Comparison of ENCODE assay signal across 9 cellular contexts in the genomic region with DNA sequence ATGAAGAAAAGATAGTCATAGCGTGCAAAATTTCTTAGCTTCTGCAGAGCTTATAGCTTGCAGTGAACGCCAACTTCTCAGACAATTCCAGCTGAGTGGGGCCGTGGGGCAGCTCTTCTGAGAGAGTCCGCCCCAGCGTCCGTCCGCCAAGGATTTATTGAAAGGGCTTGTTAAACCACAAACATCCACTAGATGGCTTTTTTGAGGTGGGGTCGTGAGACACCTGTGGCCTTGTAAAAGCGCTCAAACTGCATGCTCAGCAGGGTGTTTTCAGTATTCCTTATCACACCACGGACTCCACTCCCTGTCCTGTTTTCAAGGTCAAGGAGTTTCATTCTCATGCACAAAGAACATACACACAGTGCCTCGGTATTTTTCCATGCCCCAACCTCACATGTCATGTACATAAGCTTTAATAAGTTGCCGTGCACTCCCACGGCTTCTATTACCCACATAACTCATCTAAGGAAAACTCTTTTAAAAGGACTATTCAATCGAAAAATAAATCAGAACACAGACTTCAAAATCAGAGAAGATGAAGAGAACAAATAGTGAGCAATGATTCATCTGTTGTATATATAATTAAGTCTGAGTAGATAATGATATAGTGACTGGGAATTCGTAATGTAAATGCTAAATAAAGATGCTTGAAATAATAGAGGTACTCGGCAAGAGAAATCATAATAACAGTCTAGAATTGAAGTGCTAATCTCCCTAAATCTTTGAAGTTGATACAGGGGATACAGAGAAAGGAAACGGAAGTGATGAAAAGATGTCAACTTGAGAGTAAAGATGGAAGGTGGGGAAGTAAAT. TPM values are rescaled to one million over a fixed set of nuclear protein-coding genes. Genes with fewer than 3 reads are reported as not detected.
DNase-seq lines count a peak whose midpoint lies in the region; ATAC-seq, FAIRE-seq and TF ChIP-seq lines count a peak whose summit lies in the region.
"Had no signal": no experiment of that assay in that cellular context is flagged by ENCODE, and none has a peak within 500 bp of the region (broad histone marks: within the 10 kb centered on the region; RNA-seq: fewer than 3 reads in every experiment).

No MANE protein-coding gene starts in this region.

- H3K4me2 ChIP-seq in mesenchymal stem cell (ENCODE audit: low read length, poor library complexity, severe bottlenecking), result peak overlapping the region; percentile 45

- H3K36me3 ChIP-seq in BJ (ENCODE audit: control insufficient read depth, insufficient read depth, low read length) (no peaks in the 10 kb centered on the region), bronchial epithelial cell (ENCODE audit: control insufficient read depth, insufficient read depth, low read length) (no peaks in the 10 kb centered on the region), mesenchymal stem cell (ENCODE audit: control insufficient read depth in 1 of 2, insufficient read depth in 2 of 2, low read depth in 1 of 2, low read length in 2 of 2) (peaks cover 0 to 6% of the 10 kb centered on the region in 2 experiments)

- DNase-seq in BJ (ENCODE audit: low read depth) (no peak), HT-29 (ENCODE audit: low spot score) (peak; percentile 68), bronchial epithelial cell (ENCODE audit: low read depth) (no peak), mesenchymal stem cell (peak; percentile 17), T1000 (lab: John Stamatoyannopoulos, UW) (no peak), NCI-H774 (lab: John Stamatoyannopoulos, UW) (no peak), HTR-8/SVneo (ENCODE audit: insufficient read length, low spot score) (no peak)

- H3K18ac ChIP-seq in mesenchymal stem cell (ENCODE audit: low read depth in 1 of 2, low read length in 2 of 2), result peak overlapping the region in 1 of 2 experiments; percentile 8

- CTCF ChIA-PET in BJ (lab: Yijun Ruan, JAX), result interaction anchor here (0.6 to 0.9 kb wide), 3 partner anchors 13 to 1146 kb away, joined by 3 to 7 read pairs (median 3); no protein-coding TSS in a partner anchor

- no peak overlapping the region for H2BK5ac ChIP-seq in mesenchymal stem cell (ENCODE audit: low read depth, low read length, poor library complexity, severe bottlenecking)

- POLR2A ChIA-PET in BJ (lab: Charles Lee), result interaction anchor here (1.0 kb wide), 1 partner anchor 14 kb away, joined by 3 read pairs; a partner anchor contains a TSS

- H2BK12ac ChIP-seq in mesenchymal stem cell (ENCODE audit: low read length in 2 of 2), result no peak overlapping the region

- no peak overlapping the region for H2AFZ ChIP-seq in mesenchymal stem cell (ENCODE audit: low read depth, low read length)

- H3K4me3 ChIP-seq in BJ (ENCODE audit: low read depth, low read length), result no peak overlapping the region
- H3K4me3 ChIP-seq in bronchial epithelial cell (ENCODE audit: low read depth, low read length), result no peak overlapping the region
- peak overlapping the region in 1 of 2 experiments; percentile 40 for H3K4me3 ChIP-seq in mesenchymal stem cell (ENCODE audit: insufficient read depth in 1 of 2, low read depth in 1 of 2, low read length in 2 of 2)
- H3K4me3 ChIP-seq: SK-N-MC had no signal

- 50% methylated on average over 17 of the region's 17 CpGs for whole genome bisulfite sequencing in mesenchymal stem cell

- peaks cover 3% of the 10 kb centered on the region for H3K4me1 ChIP-seq in mesenchymal stem cell (ENCODE audit: control insufficient read depth, insufficient read depth, low read depth, low read length)

- H4K91ac ChIP-seq in mesenchymal stem cell (ENCODE audit: low read length), result no peak overlapping the region

- H3K23ac ChIP-seq in mesenchymal stem cell (ENCODE audit: low read length in 2 of 2), result no peak overlapping the region

- no peak for ATAC-seq in GM19452 (IDR thresholded peaks at IDR 0.05; ENCODE audit: unreplicated experiment)

- peaks cover 6% of the 10 kb centered on the region for H3K79me1 ChIP-seq in mesenchymal stem cell (replicated peaks; ENCODE audit: low read length, poor library complexity, severe bottlenecking)

- TF ChIP-seq CTCF in BJ (IDR thresholded peaks at IDR 0.05; ENCODE audit: insufficient read depth, low read depth, low read length) (peak; percentile 25; the same call in 1 of the 2 replicates), bronchial epithelial cell (IDR thresholded peaks at IDR 0.05; ENCODE audit: insufficient read depth, low read length, severe bottlenecking) (peak; percentile 27)

- H3K27me3 ChIP-seq in BJ (ENCODE audit: control insufficient read depth, insufficient read depth, low read length) (no peaks in the 10 kb centered on the region), bronchial epithelial cell (ENCODE audit: control insufficient read depth, insufficient read depth, low read length) (no peaks in the 10 kb centered on the region), mesenchymal stem cell (ENCODE audit: control insufficient read depth in 1 of 2, insufficient read depth in 1 of 2, low read length in 2 of 2) (no peaks in the 10 kb centered on the region)

- H3K4ac ChIP-seq in mesenchymal stem cell (ENCODE audit: low read depth in 1 of 2, low read length in 2 of 2), result no peak overlapping the region

- no peak overlapping the region for H3K9ac ChIP-seq in mesenchymal stem cell (ENCODE audit: low read length)

- H2BK15ac ChIP-seq in mesenchymal stem cell (ENCODE audit: low read depth, poor library complexity, severe bottlenecking), result no peak overlapping the region

- no peak overlapping the region for H4K8ac ChIP-seq in mesenchymal stem cell (ENCODE audit: low read length)

- H2AK5ac ChIP-seq in mesenchymal stem cell (ENCODE audit: low read length, severe bottlenecking), result no peak overlapping the region

- peaks cover 6% of the 10 kb centered on the region for H3K9me3 ChIP-seq in mesenchymal stem cell (ENCODE audit: control insufficient read depth, low read length)

- no peak overlapping the region for H3K27ac ChIP-seq in mesenchymal stem cell (ENCODE audit: low read length, poor library complexity, severe bottlenecking)
- H3K27ac ChIP-seq: SK-N-MC had no signal

- no peak for FAIRE-seq in bronchial epithelial cell (lab: Jason Lieb, UNC)
- no peak for FAIRE-seq in HTR-8/SVneo (lab: Jason Lieb, UNC)

- no peak overlapping the region for H3K14ac ChIP-seq in mesenchymal stem cell (ENCODE audit: low read length in 2 of 2)

- H2BK120ac ChIP-seq in mesenchymal stem cell (ENCODE audit: low read depth, low read length), result no peak overlapping the region

RNA-seq across cellular contexts. Expression of a gene that starts 46.7 kb away (rescaled TPM):
- polyA plus RNA-seq in BJ (2011; rRNA removed), result 12.3 and 12.8 TPM in 2 replicates
- 4.4 and 8.5 TPM in 2 replicates for polyA minus RNA-seq in BJ (2011; rRNA and poly(A)+ RNA removed)
- total RNA-seq in HT-29 (2014; rRNA removed; shearing (Covaris generic)), result 18.0 and 28.8 TPM in 2 replicates
- total RNA-seq in bronchial epithelial cell, result 3.7 and 9.2 TPM in 2 replicates
- polyA plus RNA-seq in mesenchymal stem cell (2013, experiment 1 of 2), result 58.2 TPM
- polyA plus RNA-seq in mesenchymal stem cell (2013, experiment 2 of 2), result 50.6 TPM

RNA-seq across cellular contexts. Expression of a gene that starts 46.9 kb away (rescaled TPM):
- 0.71 and 1.3 TPM in 2 replicates for polyA plus RNA-seq in BJ (2011; rRNA removed)
- 0.62 TPM in 1 of 2 replicates, not detected in the other for polyA minus RNA-seq in BJ (2011; rRNA and poly(A)+ RNA removed)
- total RNA-seq in HT-29 (2014; rRNA removed; shearing (Covaris generic)), result 0.89 and 0.99 TPM in 2 replicates
- 1.4 and 2.1 TPM in 2 replicates for total RNA-seq in bronchial epithelial cell
- 1.8 TPM for polyA plus RNA-seq in mesenchymal stem cell (2013, experiment 1 of 2)
- 1.4 TPM for polyA plus RNA-seq in mesenchymal stem cell (2013, experiment 2 of 2)

RNA-seq across cellular contexts. Expression of a gene that starts 57.4 kb away (rescaled TPM):
- polyA plus RNA-seq in BJ (2011; rRNA removed), result 0.45 and 1.2 TPM in 2 replicates
- polyA minus RNA-seq in BJ (2011; rRNA and poly(A)+ RNA removed), result 0.15 and 0.52 TPM in 2 replicates
- not detected in 2 replicates for total RNA-seq in HT-29 (2014; rRNA removed; shearing (Covaris generic))
- not detected in 2 replicates for total RNA-seq in bronchial epithelial cell
- polyA plus RNA-seq in mesenchymal stem cell (2013, experiment 1 of 2), result 0.26 TPM
- polyA plus RNA-seq in mesenchymal stem cell (2013, experiment 2 of 2), result 0.19 TPM

Comparison
In these comparisons a context has a peak if more than half of its experiments do, and no peak if none do; other contexts are left out.
1. DNase-seq: peak in HT-29 (single experiment) and mesenchymal stem cell (single experiment); none in BJ (single experiment), bronchial epithelial cell (single experiment), T1000 (single experiment), NCI-H774 (single experiment) and HTR-8/SVneo (single experiment).